In the genomic region with DNA sequence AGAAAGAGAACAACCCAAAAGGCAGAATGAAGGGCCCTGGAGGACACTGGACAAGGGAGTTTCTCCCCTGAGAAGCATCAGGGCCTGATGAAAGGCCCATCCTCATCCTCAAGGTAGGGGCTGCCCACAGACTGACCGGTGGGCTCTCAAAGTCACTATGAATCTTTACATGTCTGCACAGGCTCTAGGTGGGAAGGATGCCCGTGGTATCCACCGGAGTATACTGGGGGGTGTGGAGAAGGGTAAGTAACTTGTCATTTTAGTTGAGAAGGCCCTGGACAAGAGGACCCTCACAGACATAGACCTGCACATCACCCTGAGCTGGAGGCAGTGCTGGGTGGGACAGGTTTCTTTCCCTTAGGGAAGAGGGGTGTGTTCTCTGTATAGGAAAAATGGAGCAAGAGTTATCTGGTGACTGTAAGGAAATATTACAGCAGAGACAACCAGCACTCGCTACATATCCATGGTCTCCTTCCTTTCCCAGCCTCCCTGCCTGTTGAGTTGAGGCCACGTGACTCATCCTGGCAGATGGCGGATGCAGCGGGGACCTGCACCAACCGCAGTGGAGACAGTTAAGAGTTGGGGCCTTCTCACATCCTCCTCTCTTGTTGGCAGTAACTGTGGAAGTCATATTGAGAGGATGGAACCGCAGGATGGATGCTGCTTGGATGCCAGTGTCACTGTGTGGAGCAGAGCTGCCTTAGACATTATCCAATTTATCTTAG, we compare ENCODE assay signal across 26 cellular contexts. TPM values are rescaled to one million over a fixed set of nuclear protein-coding genes. Genes with fewer than 3 reads are reported as not detected.
DNase-seq lines count a peak whose midpoint lies in the region; ATAC-seq, FAIRE-seq and TF ChIP-seq lines count a peak whose summit lies in the region.
"Had no signal": no experiment of that assay in that cellular context is flagged by ENCODE, and none has a peak within 500 bp of the region (broad histone marks: within the 10 kb centered on the region; RNA-seq: fewer than 3 reads in every experiment).

No MANE protein-coding gene starts in this region.

- H3K9me3 ChIP-seq in upper lobe of right lung (no peaks in the 10 kb centered on the region), mesenchymal stem cell (ENCODE audit: control insufficient read depth, low read length) (peaks cover 12% of the 10 kb centered on the region)

- H2AFZ ChIP-seq in mesenchymal stem cell (ENCODE audit: low read depth, low read length): no peak overlapping the region

- H2BK15ac ChIP-seq in mesenchymal stem cell (ENCODE audit: low read depth, poor library complexity, severe bottlenecking): no peak overlapping the region

- DNase-seq in activated effector memory CD4-positive, alpha-beta T cell treated with anti-CD3 and anti-CD28 coated beads, Interleukin-2, amount 50 U/mL, for 16 hours: peak; percentile 54
- DNase-seq in activated effector memory CD4-positive, alpha-beta T cell treated with Interleukin-2 at 50 U/mL for 16 hours: no peak
- DNase-seq in HTR-8/SVneo (ENCODE audit: insufficient read length, low spot score) (no peak), posterior vena cava (ENCODE audit: low spot score) (peak; percentile 71), upper lobe of right lung (peak; percentile 38), mesenchymal stem cell (no peak)
- no peak for DNase-seq in activated CD4-positive, CD25-positive, alpha-beta regulatory T cell (lab: John Stamatoyannopoulos, UW)
- DNase-seq: 8988T; Calu3; CD8-positive, alpha-beta memory T cell; H9; HFFc6; MM.1S; NCI-H1092; NCI-H1436; NCI-H187 treated with DMSO at 0.1 percent for 48 hours; NCI-H2107; NCI-H446 treated with DMSO at 0.1 percent for 48 hours; NCI-H526 treated with DMSO at 0.1 percent for 48 hours; OCI-M1 had no signal

- H2BK12ac ChIP-seq in mesenchymal stem cell (ENCODE audit: low read length in 2 of 2): no peak overlapping the region

- H4K91ac ChIP-seq in mesenchymal stem cell (ENCODE audit: low read length): no peak overlapping the region

- H3K14ac ChIP-seq in mesenchymal stem cell (ENCODE audit: low read length in 2 of 2): no peak overlapping the region

- no peak overlapping the region for H3K9ac ChIP-seq in mesenchymal stem cell (ENCODE audit: low read length)
- H3K9ac ChIP-seq: BLaER1 treated with 17β-estradiol and CSF1 and Interleukin-3, amounts not matched to agents 10 nM and 100 nM had no signal

- H3K36me3 ChIP-seq in upper lobe of right lung (no peaks in the 10 kb centered on the region), mesenchymal stem cell (ENCODE audit: control insufficient read depth in 1 of 2, insufficient read depth in 2 of 2, low read depth in 1 of 2, low read length in 2 of 2) (no peaks in the 10 kb centered on the region)

- H3K27me3 ChIP-seq in upper lobe of right lung: no peaks in the 10 kb centered on the region
- H3K27me3 ChIP-seq in mesenchymal stem cell (ENCODE audit: control insufficient read depth in 1 of 2, insufficient read depth in 1 of 2, low read length in 2 of 2): no peaks in the 10 kb centered on the region
- H3K27me3 ChIP-seq: BLaER1 treated with 17β-estradiol and CSF1 and Interleukin-3, amounts not matched to agents 10 nM and 100 nM had no signal

- no peak overlapping the region for H3K18ac ChIP-seq in mesenchymal stem cell (ENCODE audit: low read depth in 1 of 2, low read length in 2 of 2)

- TF ChIP-seq CTCF in upper lobe of right lung (IDR thresholded peaks at IDR 0.05): no peak

- H3K23ac ChIP-seq in mesenchymal stem cell (ENCODE audit: low read length in 2 of 2): no peak overlapping the region

- no peak overlapping the region for H2BK5ac ChIP-seq in mesenchymal stem cell (ENCODE audit: low read depth, low read length, poor library complexity, severe bottlenecking)

- no peak overlapping the region for H3K4me3 ChIP-seq in upper lobe of right lung
- H3K4me3 ChIP-seq in mesenchymal stem cell (ENCODE audit: insufficient read depth in 1 of 2, low read depth in 1 of 2, low read length in 2 of 2): no peak overlapping the region
- H3K4me3 ChIP-seq: BLaER1 treated with 17β-estradiol and CSF1 and Interleukin-3, amounts not matched to agents 10 nM and 100 nM; K562 had no signal

- H3K4me1 ChIP-seq in upper lobe of right lung (no peaks in the 10 kb centered on the region), mesenchymal stem cell (ENCODE audit: control insufficient read depth, insufficient read depth, low read depth, low read length) (no peaks in the 10 kb centered on the region)

- H3K79me1 ChIP-seq in mesenchymal stem cell (replicated peaks; ENCODE audit: low read length, poor library complexity, severe bottlenecking): no peaks in the 10 kb centered on the region

- H4K8ac ChIP-seq in mesenchymal stem cell (ENCODE audit: low read length): no peak overlapping the region

- FAIRE-seq in HTR-8/SVneo (lab: Jason Lieb, UNC): peak; percentile 62
- FAIRE-seq: G401.6, GM12892, HepG2, K562, RCC 7860 had no signal

- H2BK120ac ChIP-seq in mesenchymal stem cell (ENCODE audit: low read depth, low read length): no peak overlapping the region

- 88% methylated on average over 9 of the region's 9 CpGs for WGBS in mesenchymal stem cell

- peak; percentile 37 for ATAC-seq in upper lobe of right lung
- ATAC-seq: HepG2, K562 had no signal

- H3K4me2 ChIP-seq in mesenchymal stem cell (ENCODE audit: low read length, poor library complexity, severe bottlenecking): no peak overlapping the region
- H3K4me2 ChIP-seq: BLaER1 treated with 17β-estradiol and CSF1 and Interleukin-3, amounts not matched to agents 10 nM and 100 nM had no signal

- H3K4ac ChIP-seq in mesenchymal stem cell (ENCODE audit: low read depth in 1 of 2, low read length in 2 of 2): no peak overlapping the region

- intact Hi-C loops in posterior vena cava (cut with DNase I) (no loop called here), upper lobe of right lung (cut with DNase I) (no loop called here)

- no peak overlapping the region for H2AK5ac ChIP-seq in mesenchymal stem cell (ENCODE audit: low read length, severe bottlenecking)

- no peak overlapping the region for H3K27ac ChIP-seq in upper lobe of right lung
- H3K27ac ChIP-seq in mesenchymal stem cell (ENCODE audit: low read length, poor library complexity, severe bottlenecking): no peak overlapping the region
- H3K27ac ChIP-seq: BLaER1 treated with 17β-estradiol and CSF1 and Interleukin-3, amounts not matched to agents 10 nM and 100 nM had no signal

RNA-seq across cellular contexts. Expression of a gene that starts 45.6 kb away (rescaled TPM):
- 1 to 10 TPM; 6.8 to 6.9 TPM for total RNA-seq in posterior vena cava
- total RNA-seq in upper lobe of right lung: 2.5 TPM
- 0.01 TPM for polyA plus RNA-seq in mesenchymal stem cell (2013, experiment 1 of 2)
- 0.01 TPM for polyA plus RNA-seq in mesenchymal stem cell (2013, experiment 2 of 2)
- total RNA-seq: Calu3; CD8-positive, alpha-beta memory T cell; HepG2; HFFc6 had no signal
- polyA plus RNA-seq: CD8-positive, alpha-beta memory T cell; HepG2; K562 had no signal

RNA-seq across cellular contexts. Expression of a gene that starts 46.1 kb away (rescaled TPM):
- 10 to 100 TPM; 47.7 to 83.4 TPM for total RNA-seq in posterior vena cava
- 68.3 TPM for total RNA-seq in upper lobe of right lung
- polyA plus RNA-seq in mesenchymal stem cell (2013, experiment 1 of 2): 25.0 TPM
- polyA plus RNA-seq in mesenchymal stem cell (2013, experiment 2 of 2): 24.1 TPM

Comparison
In these comparisons a context has a peak if more than half of its experiments do, and no peak if none do; other contexts are left out.
1. DNase-seq: peak in activated effector memory CD4-positive, alpha-beta T cell treated with anti-CD3 and anti-CD28 coated beads, Interleukin-2, amount 50 U/mL, for 16 hours (single experiment), posterior vena cava (single experiment) and upper lobe of right lung (single experiment); none in activated effector memory CD4-positive, alpha-beta T cell treated with Interleukin-2 at 50 U/mL for 16 hours (single experiment), HTR-8/SVneo (single experiment), activated CD4-positive, CD25-positive, alpha-beta regulatory T cell (0 of 4) and mesenchymal stem cell (single experiment).